In genomic region chr4:150310159-150310895, GRCh38 we compare ENCODE assay signal across 19 cellular contexts.
DNase-seq lines count a peak whose midpoint lies in the region; ATAC-seq and TF ChIP-seq lines count a peak whose summit lies in the region.
"Had no signal": no experiment of that assay in that cellular context is flagged by ENCODE, and none has a peak within 500 bp of the region (broad histone marks: within the 10 kb centered on the region; RNA-seq: fewer than 3 reads in every experiment).

No MANE protein-coding gene starts in this region.

- no peak for TF ChIP-seq CTCF in SK-N-SH (IDR thresholded peaks at IDR 0.05)
- TF ChIP-seq CTCF in fibroblast of mammary gland (conservative IDR thresholded peaks at IDR 0.05; ENCODE audit: control insufficient read depth, insufficient read depth, low read depth, low read length) = no peak
- TF ChIP-seq CTCF in coronary artery (IDR thresholded peaks at IDR 0.05) = no peak
- TF ChIP-seq CTCF in RWPE1 (conservative IDR thresholded peaks at IDR 0.05; ENCODE audit: low read depth) = no peak

- H3K4me3 ChIP-seq in SK-N-SH (ENCODE audit: low read depth in 2 of 2, low read length in 1 of 2) (0 out of 4 replicates have a peak overlapping the region, but pooled peaks of 1 of the 2 experiments have one; percentile 2), fibroblast of mammary gland (ENCODE audit: control insufficient read depth, low read depth, low read length) (no peak overlapping the region), rectal smooth muscle tissue (ENCODE audit: low read length) (no peak overlapping the region), coronary artery (no peak overlapping the region)
- H3K4me3 ChIP-seq: hepatocyte, left ventricle myocardium inferior, right atrium auricular region, upper lobe of right lung had no signal

- no peaks in the 10 kb centered on the region for H4K20me1 ChIP-seq in SK-N-SH (ENCODE audit: insufficient read depth)

- CTCF ChIA-PET in SK-N-SH (lab: Yijun Ruan, JAX) (interaction anchor here (1.0 to 1.4 kb wide), 4 partner anchors 9 to 93 kb away, joined by 3 to 5 read pairs (median 4); no protein-coding TSS in a partner anchor), RWPE1 (lab: Yijun Ruan, JAX) (interaction anchor here (0.6 to 1.3 kb wide), 2 partner anchors 12 to 462 kb away, joined by 3 to 4 read pairs; no protein-coding TSS in a partner anchor)

- H3K4me1 ChIP-seq in SK-N-SH (ENCODE audit: control insufficient read depth in 1 of 2, insufficient read depth in 2 of 2, low read depth in 1 of 2, low read length in 1 of 2) (peaks cover 8 to 29% of the 10 kb centered on the region in 2 experiments; a peak in 3 of 4 replicates), rectal smooth muscle tissue (ENCODE audit: control insufficient read depth, insufficient read depth, low read length) (peaks cover 8% of the 10 kb centered on the region)
- H3K4me1 ChIP-seq: right atrium auricular region had no signal

- TF ChIP-seq RAD21 in SK-N-SH (IDR thresholded peaks at IDR 0.05; ENCODE audit: low read length) = no peak

- H3K27ac ChIP-seq in SK-N-SH (ENCODE audit: low read depth in 2 of 2, low read length in 1 of 2) = peak overlapping the region; percentile 34 to 64
- H3K27ac ChIP-seq in rectal smooth muscle tissue (ENCODE audit: low read depth, low read length) = peak overlapping the region; percentile 31
- no peak overlapping the region for H3K27ac ChIP-seq in coronary artery
- H3K27ac ChIP-seq in RWPE1 = no peak overlapping the region
- H3K27ac ChIP-seq: hepatocyte, left ventricle myocardium inferior, right atrium auricular region, upper lobe of right lung had no signal

- H3K36me3 ChIP-seq in SK-N-SH (replicated peaks in 1 of 2; ENCODE audit: control insufficient read depth in 1 of 2, insufficient read depth in 2 of 2, low read length in 1 of 2) = no peaks in the 10 kb centered on the region
- no peaks in the 10 kb centered on the region for H3K36me3 ChIP-seq in rectal smooth muscle tissue (ENCODE audit: control insufficient read depth, insufficient read depth, low read length)
- H3K36me3 ChIP-seq: left ventricle myocardium inferior, right atrium auricular region, upper lobe of right lung had no signal

- WGBS in SK-N-SH (ENCODE audit: low lambda C conversion rate) = 28% methylated on average over 4 of the region's 4 CpGs

- H3K4me2 ChIP-seq in SK-N-SH = peak overlapping the region; percentile 33; the same call in 1 of the 2 replicates
- H3K4me2 ChIP-seq: hepatocyte had no signal

- POLR2A ChIA-PET in SK-N-SH (lab: Yijun Ruan, JAX) (interaction anchor here (0.5 kb wide), 1 partner anchor 21 kb away, joined by 3 read pairs; no protein-coding TSS in a partner anchor), RWPE1 (lab: Yijun Ruan, JAX; ENCODE audit: low non-redundant PET) (no interaction called here)

- no peaks in the 10 kb centered on the region for H3K9me3 ChIP-seq in SK-N-SH
- H3K9me3 ChIP-seq: left ventricle myocardium inferior, right atrium auricular region, upper lobe of right lung had no signal

- no peaks in the 10 kb centered on the region for H3K79me2 ChIP-seq in SK-N-SH (ENCODE audit: insufficient read depth)
- H3K79me2 ChIP-seq: hepatocyte had no signal

- H3F3A ChIP-seq in SK-N-SH (replicated peaks; ENCODE audit: insufficient read depth) = peaks cover 21% of the 10 kb centered on the region

- H3K27me3 ChIP-seq in SK-N-SH (ENCODE audit: insufficient read depth) = no peaks in the 10 kb centered on the region
- no peaks in the 10 kb centered on the region for H3K27me3 ChIP-seq in rectal smooth muscle tissue (ENCODE audit: control insufficient read depth, insufficient read depth, low read length)
- H3K27me3 ChIP-seq: hepatocyte, right atrium auricular region, upper lobe of right lung had no signal

- peak overlapping the region; percentile 7; the same call in 1 of the 2 replicates for H2AFZ ChIP-seq in SK-N-SH (ENCODE audit: low read depth)
- H2AFZ ChIP-seq: hepatocyte had no signal

- peak in 1 of 2 experiments; percentile 36; a peak in 1 of 4 replicates for TF ChIP-seq EP300 in SK-N-SH (IDR thresholded peaks at IDR 0.05; ENCODE audit: borderline replicate concordance in 1 of 2, low read depth in 1 of 2, low read length in 1 of 2)

- no peaks in the 10 kb centered on the region for H3K9me2 ChIP-seq in SK-N-SH

- ATAC-seq in HG03460 (IDR thresholded peaks at IDR 0.05; ENCODE audit: unreplicated experiment) (no peak), HG02840 (IDR thresholded peaks at IDR 0.05; ENCODE audit: low FRiP score, unreplicated experiment) (no peak)
- ATAC-seq: stimulated activated effector memory CD8-positive, alpha-beta T cell treated with anti-CD3 and anti-CD28 coated beads, Interleukin-12 subunit alpha, Interleukin-12 subunit beta, amount 100 ng/mL, for 72 hours; upper lobe of right lung had no signal

- peak; percentile 11 for DNase-seq in GF-D8 (lab: John Stamatoyannopoulos, UW)
- DNase-seq in SK-N-SH = no peak
- DNase-seq in fibroblast of mammary gland (ENCODE audit: low read depth) = peak; percentile 34
- DNase-seq in coronary artery (ENCODE audit: low spot score) = no peak
- DNase-seq in RWPE1 (ENCODE audit: low spot score) = no peak
- DNase-seq: activated CD4-positive, alpha-beta memory T cell treated with anti-CD3 and anti-CD28 coated beads, Interleukin-2, amount 10 ng/mL, durations not matched to agents 7 days and 5 days; CD4-positive, CD25-positive, alpha-beta regulatory T cell; left ventricle myocardium inferior; NCI-H2029; NCI-H774; nephron progenitor cell; stimulated activated CD4-positive, alpha-beta T cell treated with anti-CD3 and anti-CD28 coated beads, Interleukin-4, amount 100 ng/mL, for 24 hours; upper lobe of right lung had no signal

- H3K9ac ChIP-seq in SK-N-SH (no peak overlapping the region; the same call in 1 of the 2 replicates), rectal smooth muscle tissue (ENCODE audit: low read length) (no peak overlapping the region)

TF ChIP-seq in SK-N-SH, 30 proteins besides CTCF, POLR2A, EP300 and RAD21:
- TF ChIP-seq USF2 (IDR thresholded peaks at IDR 0.05; ENCODE audit: borderline replicate concordance, low read depth, low read length) (no peak), FOSL2 (IDR thresholded peaks at IDR 0.05; ENCODE audit: borderline replicate concordance, low read depth) (peak; percentile 31; the same call in 1 of the 2 replicates), MAX (IDR thresholded peaks at IDR 0.05; ENCODE audit: low read depth) (no peak), PBX3 (IDR thresholded peaks at IDR 0.05) (peak; percentile 37; the same call in 1 of the 2 replicates), TAF1 (IDR thresholded peaks at IDR 0.05; ENCODE audit: borderline replicate concordance, low read depth, low read length) (no peak), GATA2 (CRISPR knock-in tag; IDR thresholded peaks at IDR 0.05) (peak; percentile 60), MXI1 (IDR thresholded peaks at IDR 0.05; ENCODE audit: low read depth, low read length) (no peak), RXRA (IDR thresholded peaks at IDR 0.05; ENCODE audit: borderline replicate concordance, low read depth) (0 out of 2 replicates have a peak, but pooled peaks have one; percentile 12), FOXJ3 (CRISPR knock-in tag; IDR thresholded peaks at IDR 0.05) (no peak), TCF12 (IDR thresholded peaks at IDR 0.05) (peak; percentile 58), MEF2A (IDR thresholded peaks at IDR 0.05; ENCODE audit: borderline replicate concordance, low read depth) (no peak), RFX5 (IDR thresholded peaks at IDR 0.05; ENCODE audit: low read length) (no peak), ELF1 (IDR thresholded peaks at IDR 0.05) (no peak), POLR2AphosphoS5 (IDR thresholded peaks at IDR 0.05; ENCODE audit: low read depth, low read length) (no peak), USF1 (IDR thresholded peaks at IDR 0.05; ENCODE audit: borderline replicate concordance, low read depth) (no peak), JUND (IDR thresholded peaks at IDR 0.05) (peak; percentile 29; the same call in 1 of the 2 replicates), IRF3 (IDR thresholded peaks at IDR 0.05; ENCODE audit: low read depth, low read length) (no peak)

Comparison
In these comparisons a context has a peak if more than half of its experiments do, and no peak if none do; other contexts are left out.
1. DNase-seq: peak in GF-D8 (single experiment) and fibroblast of mammary gland (single experiment); none in SK-N-SH (single experiment), coronary artery (single experiment) and RWPE1 (single experiment).
2. H3K27ac ChIP-seq: peak in SK-N-SH (2 of 2) and rectal smooth muscle tissue (single experiment); none in coronary artery (0 of 2) and RWPE1 (single experiment).